Comparison of ENCODE assay signal across 12 cellular contexts in the genomic region with DNA sequence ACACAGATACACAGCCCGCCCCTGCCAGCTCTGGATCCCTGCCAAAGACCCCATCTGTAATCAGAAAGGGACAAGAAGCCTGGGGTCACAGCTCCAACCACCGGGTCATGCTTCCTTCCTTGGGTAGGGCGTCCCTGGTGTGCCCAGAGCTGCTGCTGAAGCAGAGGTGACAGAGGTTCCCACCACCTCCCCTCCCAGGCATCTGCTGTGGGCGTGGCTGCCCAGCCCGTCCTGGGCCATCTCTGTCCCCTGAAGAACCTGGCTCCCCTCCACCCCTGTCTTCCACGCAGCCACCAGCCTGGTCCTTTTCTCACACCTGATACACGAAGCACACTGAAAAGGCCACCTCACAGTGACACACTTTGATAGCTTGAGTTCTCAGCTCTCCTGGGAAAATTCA. TPM values are rescaled to one million over a fixed set of nuclear protein-coding genes. Genes with fewer than 3 reads are reported as not detected.
"Had no signal": no experiment of that assay in that cellular context is flagged by ENCODE, and none has a peak within 500 bp of the region (broad histone marks: within the 10 kb centered on the region; RNA-seq: fewer than 3 reads in every experiment).

No MANE protein-coding gene starts in this region.

- FAIRE-seq: islet of Langerhans had no signal

- H3K36me3 ChIP-seq: thyroid gland had no signal

- H3K9me3 ChIP-seq: thyroid gland had no signal

- H3K27me3 ChIP-seq: thyroid gland had no signal

- ATAC-seq: effector memory CD8-positive, alpha-beta T cell; mucosa of descending colon; naive thymus-derived CD8-positive, alpha-beta T cell had no signal

- DNase-seq: activated CD4-positive, alpha-beta T cell treated with anti-CD3 and anti-CD28 coated beads, Interleukin-2, amount 50 U/mL, for 1 hour; activated CD8-positive, alpha-beta memory T cell treated with anti-CD3 and anti-CD28 coated beads for 24 hours; activated gamma-delta T cell treated with Interleukin-2 at 50 U/mL for 16 hours; activated naive CD8-positive, alpha-beta T cell treated with anti-CD3 and anti-CD28 coated beads for 36 hours; dermis blood vessel endothelial cell; effector memory CD8-positive, alpha-beta T cell; mucosa of descending colon; naive thymus-derived CD8-positive, alpha-beta T cell; posterior cingulate gyrus; SW 1271; thyroid gland had no signal

- H3K4me3 ChIP-seq: mucosa of descending colon, thyroid gland had no signal

RNA-seq across cellular contexts. Expression of gene CPXM2, which starts 38.2 kb away (rescaled TPM):
- total RNA-seq: activated naive CD8-positive, alpha-beta T cell treated with anti-CD3 and anti-CD28 coated beads for 36 hours; naive thymus-derived CD8-positive, alpha-beta T cell had no signal
- polyA plus RNA-seq: naive thymus-derived CD8-positive, alpha-beta T cell had no signal
